Comparison of ENCODE assay signal across 11 cellular contexts in genomic region chr3:44995142-44995770, GRCh38. TPM values are rescaled to one million over a fixed set of nuclear protein-coding genes. Genes with fewer than 3 reads are reported as not detected.
A peak's percentile ranks its signal among the peaks of the same experiment; 100 is the strongest.
DNase-seq lines count a peak whose midpoint lies in the region; ATAC-seq and TF ChIP-seq lines count a peak whose summit lies in the region.
"Had no signal": no experiment of that assay in that cellular context is flagged by ENCODE, and none has a peak within 500 bp of the region (broad histone marks: within the 10 kb centered on the region; RNA-seq: fewer than 3 reads in every experiment).

No MANE protein-coding gene starts in this region.

- H3K27ac Mint-ChIP-seq in activated naive CD4-positive, alpha-beta T cell treated with anti-CD3 and anti-CD28 coated beads for 36 hours: peak overlapping the region; percentile 27
- H3K27ac Mint-ChIP-seq in activated T-helper 1 cell treated with anti-CD3 and anti-CD28 coated beads, Interleukin-12 subunit alpha, Interleukin-12 subunit beta, Interleukin-2, Interleukin-4 antibody, amounts not matched to agents 30 ng/mL and 10 ng/mL and 1 ng/mL, durations not matched to agents 14 hours and 24 hours and 36 hours: peak overlapping the region; percentile 44

- DNase-seq in activated naive CD4-positive, alpha-beta T cell treated with anti-CD3 and anti-CD28 coated beads for 36 hours: no peak
- no peak for DNase-seq in activated naive CD4-positive, alpha-beta T cell (lab: John Stamatoyannopoulos, UW)
- DNase-seq in activated T-helper 1 cell treated with anti-CD3 and anti-CD28 coated beads, Interleukin-12 subunit alpha, Interleukin-12 subunit beta, Interleukin-2, Interleukin-4 antibody, amounts not matched to agents 30 ng/mL and 10 ng/mL and 1 ng/mL, durations not matched to agents 14 hours and 24 hours and 36 hours (ENCODE audit: low spot score): no peak
- DNase-seq in left ventricle myocardium superior (no peak), vagina (ENCODE audit: extremely low spot score in 2 of 2) (no peak)
- no peak for DNase-seq in stimulated activated naive CD4-positive, alpha-beta T cell treated with Interleukin-2 at 50 U/mL for 16 hours (lab: John Stamatoyannopoulos, UW)
- DNase-seq in stimulated activated CD4-positive, alpha-beta T cell treated with anti-CD3 and anti-CD28 coated beads, Interleukin-15, amount 100 ng/mL, for 24 hours: no peak
- DNase-seq: effector memory CD4-positive, alpha-beta T cell had no signal

- H3K9me3 ChIP-seq in vagina: no peaks in the 10 kb centered on the region

- H3K27me3 ChIP-seq in vagina: no peaks in the 10 kb centered on the region

- peaks cover 0 to 27% of the 10 kb centered on the region in 2 donors for H3K36me3 ChIP-seq in vagina

- H3K27me3 Mint-ChIP-seq in activated naive CD4-positive, alpha-beta T cell treated with anti-CD3 and anti-CD28 coated beads for 36 hours (ENCODE audit: low read depth): no peaks in the 10 kb centered on the region
- no peaks in the 10 kb centered on the region for H3K27me3 Mint-ChIP-seq in activated T-helper 1 cell treated with anti-CD3 and anti-CD28 coated beads, Interleukin-12 subunit alpha, Interleukin-12 subunit beta, Interleukin-2, Interleukin-4 antibody, amounts not matched to agents 30 ng/mL and 10 ng/mL and 1 ng/mL, durations not matched to agents 14 hours and 24 hours and 36 hours (ENCODE audit: insufficient read depth)

- peaks cover 40% of the 10 kb centered on the region for H3K4me1 ChIP-seq in vagina

- H3K36me3 Mint-ChIP-seq in activated naive CD4-positive, alpha-beta T cell treated with anti-CD3 and anti-CD28 coated beads for 36 hours (ENCODE audit: low read depth): peaks cover 53% of the 10 kb centered on the region
- H3K36me3 Mint-ChIP-seq in activated T-helper 1 cell treated with anti-CD3 and anti-CD28 coated beads, Interleukin-12 subunit alpha, Interleukin-12 subunit beta, Interleukin-2, Interleukin-4 antibody, amounts not matched to agents 30 ng/mL and 10 ng/mL and 1 ng/mL, durations not matched to agents 14 hours and 24 hours and 36 hours (ENCODE audit: low read depth): peaks cover 62% of the 10 kb centered on the region

- H3K4me3 ChIP-seq in vagina: no peak overlapping the region
- H3K4me3 ChIP-seq: skin epidermis had no signal

- no peak for TF ChIP-seq POLR2A in vagina (IDR thresholded peaks at IDR 0.05)

- H3K27ac ChIP-seq in vagina: peak overlapping the region; percentile 68
- H3K27ac ChIP-seq: C4-2B had no signal

- TF ChIP-seq CTCF in vagina (IDR thresholded peaks at IDR 0.05): no peak

- no peaks in the 10 kb centered on the region for H3K9me3 Mint-ChIP-seq in activated naive CD4-positive, alpha-beta T cell treated with anti-CD3 and anti-CD28 coated beads for 36 hours
- H3K9me3 Mint-ChIP-seq in activated T-helper 1 cell treated with anti-CD3 and anti-CD28 coated beads, Interleukin-12 subunit alpha, Interleukin-12 subunit beta, Interleukin-2, Interleukin-4 antibody, amounts not matched to agents 30 ng/mL and 10 ng/mL and 1 ng/mL, durations not matched to agents 14 hours and 24 hours and 36 hours: no peaks in the 10 kb centered on the region

- ATAC-seq in left ventricle myocardium superior (peak; percentile 67), HG03571 (IDR thresholded peaks at IDR 0.05; ENCODE audit: unreplicated experiment) (no peak)

- CTCF ChIA-PET in activated naive CD4-positive, alpha-beta T cell treated with anti-CD3 and anti-CD28 coated beads for 36 hours (lab: Charles Lee): interaction anchor here (0.9 to 4.0 kb wide), 3 partner anchors 10 to 18 kb away, joined by 3 to 29 read pairs (median 4); partner anchors contain the start of gene EXOSC7

- no peak overlapping the region for H3K4me3 Mint-ChIP-seq in activated naive CD4-positive, alpha-beta T cell treated with anti-CD3 and anti-CD28 coated beads for 36 hours
- H3K4me3 Mint-ChIP-seq in activated T-helper 1 cell treated with anti-CD3 and anti-CD28 coated beads, Interleukin-12 subunit alpha, Interleukin-12 subunit beta, Interleukin-2, Interleukin-4 antibody, amounts not matched to agents 30 ng/mL and 10 ng/mL and 1 ng/mL, durations not matched to agents 14 hours and 24 hours and 36 hours: no peak overlapping the region

- intact Hi-C loops in activated naive CD4-positive, alpha-beta T cell treated with anti-CD3 and anti-CD28 coated beads for 36 hours (cut with micrococcal nuclease): no loop called here
- intact Hi-C loops in activated T-helper 1 cell treated with anti-CD3 and anti-CD28 coated beads, Interleukin-12 subunit alpha, Interleukin-12 subunit beta, Interleukin-2, Interleukin-4 antibody, amounts not matched to agents 30 ng/mL and 10 ng/mL and 1 ng/mL, durations not matched to agents 14 hours and 24 hours and 36 hours (cut with micrococcal nuclease): no loop called here
- intact Hi-C loops in left ventricle myocardium superior (cut with micrococcal nuclease) (no loop called here), vagina (cut with DNase I) (no loop called here)

- peaks cover 78% of the 10 kb centered on the region for H3K4me1 Mint-ChIP-seq in activated naive CD4-positive, alpha-beta T cell treated with anti-CD3 and anti-CD28 coated beads for 36 hours (ENCODE audit: low read depth)
- H3K4me1 Mint-ChIP-seq in activated T-helper 1 cell treated with anti-CD3 and anti-CD28 coated beads, Interleukin-12 subunit alpha, Interleukin-12 subunit beta, Interleukin-2, Interleukin-4 antibody, amounts not matched to agents 30 ng/mL and 10 ng/mL and 1 ng/mL, durations not matched to agents 14 hours and 24 hours and 36 hours (ENCODE audit: low read depth): peaks cover 38% of the 10 kb centered on the region

RNA-seq across cellular contexts. Expression of gene EXOSC7, which starts 19.2 kb away (rescaled TPM):
- total RNA-seq in activated naive CD4-positive, alpha-beta T cell treated with anti-CD3 and anti-CD28 coated beads for 36 hours: 10 to 100 TPM; 61.4 to 64.7 TPM
- 93.6 and 94.4 TPM in 2 replicates for total RNA-seq in activated T-helper 1 cell treated with anti-CD3 and anti-CD28 coated beads, Interleukin-12 subunit alpha, Interleukin-12 subunit beta, Interleukin-2, Interleukin-4 antibody, amounts not matched to agents 30 ng/mL and 10 ng/mL and 1 ng/mL, durations not matched to agents 14 hours and 24 hours and 36 hours
- total RNA-seq in left ventricle myocardium superior: 25.0 TPM
- 56.2 TPM for total RNA-seq in vagina

RNA-seq across cellular contexts. Expression of gene ZDHHC3, which starts 19.3 kb away (rescaled TPM):
- 10 to 100 TPM; 29.5 to 31.0 TPM for total RNA-seq in activated naive CD4-positive, alpha-beta T cell treated with anti-CD3 and anti-CD28 coated beads for 36 hours
- total RNA-seq in activated T-helper 1 cell treated with anti-CD3 and anti-CD28 coated beads, Interleukin-12 subunit alpha, Interleukin-12 subunit beta, Interleukin-2, Interleukin-4 antibody, amounts not matched to agents 30 ng/mL and 10 ng/mL and 1 ng/mL, durations not matched to agents 14 hours and 24 hours and 36 hours: 46.6 and 47.5 TPM in 2 replicates
- total RNA-seq in left ventricle myocardium superior (39.1 TPM), vagina (83.5 TPM)

RNA-seq across cellular contexts. Expression of gene CLEC3B, which starts 30.8 kb away (rescaled TPM):
- not detected for total RNA-seq in activated naive CD4-positive, alpha-beta T cell treated with anti-CD3 and anti-CD28 coated beads for 36 hours
- total RNA-seq in activated T-helper 1 cell treated with anti-CD3 and anti-CD28 coated beads, Interleukin-12 subunit alpha, Interleukin-12 subunit beta, Interleukin-2, Interleukin-4 antibody, amounts not matched to agents 30 ng/mL and 10 ng/mL and 1 ng/mL, durations not matched to agents 14 hours and 24 hours and 36 hours: not detected in 2 replicates
- total RNA-seq in left ventricle myocardium superior (68.0 TPM), vagina (41.7 TPM)

Comparison
In these comparisons a context has a peak if more than half of its experiments do, and no peak if none do; other contexts are left out.
1. RNA of gene CLEC3B, which starts 30.8 kb away (total RNA-seq): 68.0 TPM in left ventricle myocardium superior (single experiment) and 41.7 TPM in vagina (single experiment); not detected in activated T-helper 1 cell treated with anti-CD3 and anti-CD28 coated beads, Interleukin-12 subunit alpha, Interleukin-12 subunit beta, Interleukin-2, Interleukin-4 antibody, amounts not matched to agents 30 ng/mL and 10 ng/mL and 1 ng/mL, durations not matched to agents 14 hours and 24 hours and 36 hours and not detected in activated naive CD4-positive, alpha-beta T cell treated with anti-CD3 and anti-CD28 coated beads for 36 hours; every median in the first group is over 10 times any median in the second.